In genomic region chr18:76822510-76823165, GRCh38 we compare ENCODE assay signal across 8 cellular contexts.
DNase-seq lines count a peak whose midpoint lies in the region; ATAC-seq lines count a peak whose summit lies in the region.

TSS of gene ZNF236 (plus strand) at chr18:76822557. CDS start at chr18:76822608, 51 bp downstream.

- no peaks in the 10 kb centered on the region for H3K9me3 ChIP-seq in BLaER1 treated with 17β-estradiol and CSF1 and Interleukin-3, amounts not matched to agents 10 nM and 100 nM (replicated peaks in 1 of 11)
- no peaks in the 10 kb centered on the region for H3K9me3 ChIP-seq in mucosa of rectum (ENCODE audit: control insufficient read depth in 2 of 2, low read length in 2 of 2)

- DNase-seq in NOMO-1 (lab: John Stamatoyannopoulos, UW; ENCODE audit: unreplicated experiment in 2 of 2) (peak; percentile 27 to 77), activated T-cell treated with anti-CD3 and anti-CD28 coated beads for 48 hours (ENCODE audit: low read depth) (peak; percentile 71), epithelial cell of prostate (ENCODE audit: low read depth, low spot score) (no peak)
- peak; percentile 76 for DNase-seq in stimulated activated CD8-positive, alpha-beta memory T cell treated with anti-CD3 and anti-CD28 coated beads, Interleukin-4, amount 100 ng/mL, for 48 hours

- H3K4me1 ChIP-seq in BLaER1 treated with 17β-estradiol and CSF1 and Interleukin-3, amounts not matched to agents 10 nM and 100 nM = peaks cover 26 to 49% (median 31%) of the 10 kb centered on the region in 10 experiments
- peaks cover 6 to 13% of the 10 kb centered on the region in 2 donors for H3K4me1 ChIP-seq in mucosa of rectum (ENCODE audit: control insufficient read depth in 2 of 2, insufficient read depth in 2 of 2, low read length in 2 of 2)

- peak within 1 kb of the TSS; percentile 94 to 100 (median 99) for H3K9ac ChIP-seq in BLaER1 treated with 17β-estradiol and CSF1 and Interleukin-3, amounts not matched to agents 10 nM and 100 nM
- H3K9ac ChIP-seq in mucosa of rectum (ENCODE audit: low read depth in 1 of 2, low read length in 2 of 2) = peak within 1 kb of the TSS; percentile 98 to 99

- peak within 1 kb of the TSS; percentile 96 to 100 (median 98) for H3K27ac ChIP-seq in BLaER1 treated with 17β-estradiol and CSF1 and Interleukin-3, amounts not matched to agents 10 nM and 100 nM
- peak within 1 kb of the TSS; percentile 85 for H3K27ac ChIP-seq in epithelial cell of prostate
- peak within 1 kb of the TSS; percentile 94 to 95 for H3K27ac ChIP-seq in mucosa of rectum (ENCODE audit: low read depth in 2 of 2, low read length in 2 of 2)

- H3K4me2 ChIP-seq in BLaER1 treated with 17β-estradiol and CSF1 and Interleukin-3, amounts not matched to agents 10 nM and 100 nM = peak within 1 kb of the TSS; percentile 84 to 99 (median 93)

- ATAC-seq in GM19043 (IDR thresholded peaks at IDR 0.05; ENCODE audit: low read depth, unreplicated experiment) (peak; percentile 37), HG03280 (IDR thresholded peaks at IDR 0.05; ENCODE audit: unreplicated experiment) (peak; percentile 48)

- peaks cover 0 to 18% (median 10%) of the 10 kb centered on the region in 11 experiments; a peak in 11 of 22 replicates for H3K36me3 ChIP-seq in BLaER1 treated with 17β-estradiol and CSF1 and Interleukin-3, amounts not matched to agents 10 nM and 100 nM
- no peaks in the 10 kb centered on the region for H3K36me3 ChIP-seq in mucosa of rectum (ENCODE audit: control insufficient read depth in 2 of 2, insufficient read depth in 2 of 2, low read length in 2 of 2)

- peaks cover 0 to 37% (median 7%) of the 10 kb centered on the region in 11 experiments; a peak in 11 of 22 replicates for H4K20me1 ChIP-seq in BLaER1 treated with 17β-estradiol and CSF1 and Interleukin-3, amounts not matched to agents 10 nM and 100 nM

- no peaks in the 10 kb centered on the region for H3K27me3 ChIP-seq in BLaER1 treated with 17β-estradiol and CSF1 and Interleukin-3, amounts not matched to agents 10 nM and 100 nM
- no peaks in the 10 kb centered on the region for H3K27me3 ChIP-seq in mucosa of rectum (ENCODE audit: control insufficient read depth in 2 of 2, insufficient read depth in 2 of 2, low read length in 2 of 2)

- H3K4me3 ChIP-seq in BLaER1 treated with 17β-estradiol and CSF1 and Interleukin-3, amounts not matched to agents 10 nM and 100 nM = peak within 1 kb of the TSS; percentile 73 to 96 (median 80)
- peak within 1 kb of the TSS; percentile 87 to 97 for H3K4me3 ChIP-seq in mucosa of rectum (ENCODE audit: low read length in 2 of 2)
